Comparison of ENCODE assay signal across 7 cellular contexts in the genomic region with DNA sequence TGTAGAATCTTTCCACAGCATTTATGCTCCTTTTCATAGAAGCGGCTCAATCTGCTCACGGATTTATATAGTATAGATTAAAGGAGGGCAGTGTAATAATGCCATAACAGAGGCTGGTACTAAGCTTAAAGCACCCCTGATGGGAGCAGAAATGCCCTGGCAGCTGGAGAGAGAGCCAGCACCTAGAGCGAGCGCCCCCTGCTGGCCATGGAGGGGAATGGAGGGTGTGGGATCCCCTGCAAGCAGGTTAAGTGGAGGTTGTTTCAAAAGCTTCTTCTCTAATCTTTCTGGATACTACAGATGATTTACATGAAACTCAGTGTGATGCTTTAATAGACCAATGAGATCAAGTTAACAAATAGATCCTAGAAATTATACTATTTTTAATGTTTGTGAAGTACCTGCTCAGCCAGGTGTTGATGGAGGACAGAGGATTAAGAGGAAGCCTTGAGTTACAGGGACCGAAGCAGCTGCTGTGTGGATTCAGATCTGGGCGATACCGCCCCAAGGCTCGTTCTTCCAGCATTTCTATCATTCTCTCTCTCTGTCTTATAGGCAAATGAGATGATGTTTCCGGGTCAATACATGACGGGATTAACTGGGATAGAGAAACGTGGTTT.
DNase-seq lines count a peak whose midpoint lies in the region; ATAC-seq and TF ChIP-seq lines count a peak whose summit lies in the region.

No MANE protein-coding gene starts in this region.

- H3K9me3 ChIP-seq in neuronal stem cell (replicated peaks in 1 of 2; ENCODE audit: control insufficient read depth in 2 of 2, insufficient read depth in 1 of 2, low read depth in 1 of 2, low read length in 2 of 2): no peaks in the 10 kb centered on the region

- no peaks in the 10 kb centered on the region for H3K36me3 ChIP-seq in neuronal stem cell (replicated peaks in 1 of 2; ENCODE audit: control insufficient read depth in 2 of 2, insufficient read depth in 2 of 2, low read length in 2 of 2)

- no peaks in the 10 kb centered on the region for H3K79me1 ChIP-seq in neuronal stem cell (ENCODE audit: low read depth, low read length)

- H4K91ac ChIP-seq in neuronal stem cell (ENCODE audit: low read depth, low read length, poor library complexity): no peak overlapping the region

- H4K8ac ChIP-seq in neuronal stem cell (ENCODE audit: low read depth, low read length): no peak overlapping the region

- no peak overlapping the region for H3K9ac ChIP-seq in neuronal stem cell (ENCODE audit: low read depth, low read length, poor library complexity)

- H3K4ac ChIP-seq in neuronal stem cell (ENCODE audit: low read length): no peak overlapping the region

- no peak overlapping the region for H3K4me3 ChIP-seq in GM12875 (ENCODE audit: low read depth, low read length)
- no peak overlapping the region for H3K4me3 ChIP-seq in astrocyte of the cerebellum (ENCODE audit: low read depth, low read length)
- no peak overlapping the region for H3K4me3 ChIP-seq in neuronal stem cell (ENCODE audit: low read length in 2 of 2)

- H3K4me2 ChIP-seq in neuronal stem cell (ENCODE audit: insufficient read depth, low read length, poor library complexity, severe bottlenecking): no peak overlapping the region

- no peak overlapping the region for H3K18ac ChIP-seq in neuronal stem cell (ENCODE audit: low read length)

- peak; percentile 53 for ATAC-seq in HG03196 (IDR thresholded peaks at IDR 0.05; ENCODE audit: unreplicated experiment)

- H2BK12ac ChIP-seq in neuronal stem cell (ENCODE audit: low read length): no peak overlapping the region

- no peak overlapping the region for H3K14ac ChIP-seq in neuronal stem cell (ENCODE audit: low read length)

- no peak overlapping the region for H3K23ac ChIP-seq in neuronal stem cell (ENCODE audit: low read depth, low read length, poor library complexity)

- DNase-seq in SW480 (ENCODE audit: low spot score) (peak; percentile 11), astrocyte of the cerebellum (ENCODE audit: low read depth) (no peak), inferior parietal cortex (ENCODE audit: extremely low spot score) (peak; percentile 61), neuronal stem cell (ENCODE audit: low spot score) (no peak)
- DNase-seq in stimulated activated CD4-positive, alpha-beta T cell treated with anti-CD3 and anti-CD28 coated beads, TNF-alpha, amount 100 ng/mL, for 4 hours (ENCODE audit: low read depth in 3 of 3): peak in 2 of 3 experiments; percentile 13 to 32

- TF ChIP-seq CTCF in GM12875 (IDR thresholded peaks at IDR 0.05; ENCODE audit: borderline replicate concordance, insufficient read depth, low read depth, low read length) (peak; percentile 81), astrocyte of the cerebellum (IDR thresholded peaks at IDR 0.05; ENCODE audit: low read depth, low read length, missing control alignments) (peak; percentile 82)

- H2AK5ac ChIP-seq in neuronal stem cell (ENCODE audit: low read depth, low read length): no peak overlapping the region

- H2BK15ac ChIP-seq in neuronal stem cell (ENCODE audit: low read length): no peak overlapping the region

- H2BK5ac ChIP-seq in neuronal stem cell (ENCODE audit: low read length): no peak overlapping the region

- no CpG with 5 or more reads among the region's 11 CpGs for WGBS in neuronal stem cell (ENCODE audit: extremely low coverage in 2 of 2, insufficient read length in 2 of 2, insufficient replicate concordance in 1 of 2), 2 donors

- no peaks in the 10 kb centered on the region for H3K27me3 ChIP-seq in neuronal stem cell (ENCODE audit: control insufficient read depth in 3 of 3, insufficient read depth in 3 of 3, low read depth in 1 of 3, low read length in 3 of 3)

- no peak overlapping the region for H2AFZ ChIP-seq in neuronal stem cell (ENCODE audit: low read length)

- H2BK120ac ChIP-seq in neuronal stem cell (ENCODE audit: low read depth, low read length): no peak overlapping the region

- in situ Hi-C loops in astrocyte of the cerebellum (cut with HindIII; ENCODE audit: low sequenced_read_pairs): no loop called here

- H3K4me1 ChIP-seq in neuronal stem cell (ENCODE audit: control insufficient read depth in 2 of 2, insufficient read depth in 1 of 2, low read depth in 1 of 2, low read length in 2 of 2): no peaks in the 10 kb centered on the region

- no peak overlapping the region for H3K27ac ChIP-seq in neuronal stem cell (replicated peaks; ENCODE audit: low read length)

Comparison
In these comparisons a context has a peak if more than half of its experiments do, and no peak if none do; other contexts are left out.
1. DNase-seq: peak in SW480 (single experiment), inferior parietal cortex (single experiment) and stimulated activated CD4-positive, alpha-beta T cell treated with anti-CD3 and anti-CD28 coated beads, TNF-alpha, amount 100 ng/mL, for 4 hours (2 of 3); none in astrocyte of the cerebellum (single experiment) and neuronal stem cell (single experiment).